In the genomic region with DNA sequence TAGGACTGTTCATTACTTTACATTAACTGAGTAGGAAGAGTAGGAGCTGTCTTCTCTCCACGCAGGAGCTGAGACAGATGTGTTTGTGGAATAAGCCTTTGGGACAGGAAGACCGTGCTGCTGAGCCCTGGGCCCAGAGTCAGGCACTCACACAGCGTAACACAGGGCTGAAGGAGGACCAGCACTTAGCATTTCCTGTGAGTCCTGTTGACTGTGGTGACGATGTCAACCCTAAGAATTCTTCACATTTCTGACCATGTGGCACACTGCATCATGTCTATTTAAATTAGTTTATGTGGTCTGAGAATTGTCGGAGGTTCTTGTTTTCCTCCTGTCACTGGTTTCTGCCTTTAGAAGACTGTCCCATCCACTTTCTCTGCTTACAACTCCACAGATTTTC, we compare ENCODE assay signal across 8 cellular contexts.
A peak's percentile ranks its signal among the peaks of the same experiment; 100 is the strongest.
DNase-seq lines count a peak whose midpoint lies in the region; ATAC-seq, FAIRE-seq and TF ChIP-seq lines count a peak whose summit lies in the region.

No MANE protein-coding gene starts in this region.

- no peaks in the 10 kb centered on the region for H4K20me1 ChIP-seq in HepG2 (ENCODE audit: insufficient read depth, low read length)

- no peak for FAIRE-seq in HepG2 (lab: Jason Lieb, UNC)

- ATAC-seq in right lobe of liver: peak; percentile 56 to 79 (median 75)
- ATAC-seq in HepG2: no peak
- peak; percentile 55 for ATAC-seq in HG03139 (IDR thresholded peaks at IDR 0.05; ENCODE audit: unreplicated experiment)
- no peak for ATAC-seq in left lung

- no peak for TF ChIP-seq POLR2A in right lobe of liver (IDR thresholded peaks at IDR 0.05)
- TF ChIP-seq POLR2A in HepG2 (IDR thresholded peaks at IDR 0.05; ENCODE audit: insufficient read depth in 1 of 2, low read depth in 2 of 2, low read length in 2 of 2): no peak
- peak in 1 of 4 donors; percentile 19 for TF ChIP-seq POLR2A in esophagus squamous epithelium (IDR thresholded peaks at IDR 0.05)

- H3K4me2 ChIP-seq in HepG2 (ENCODE audit: low read depth, low read length): no peak overlapping the region

- H3K9me3 ChIP-seq in right lobe of liver (no peaks in the 10 kb centered on the region), HepG2 (ENCODE audit: low read length) (no peaks in the 10 kb centered on the region), esophagus squamous epithelium (no peaks in the 10 kb centered on the region), left lung (no peaks in the 10 kb centered on the region), tibial artery (no peaks in the 10 kb centered on the region)

- H3K79me2 ChIP-seq in HepG2 (ENCODE audit: insufficient read depth, low read length): no peaks in the 10 kb centered on the region

- no peaks in the 10 kb centered on the region for H3K36me3 ChIP-seq in right lobe of liver
- H3K36me3 ChIP-seq in HepG2 (replicated peaks in 1 of 2; ENCODE audit: control insufficient read depth in 1 of 2, insufficient read depth in 2 of 2, low read length in 2 of 2): peaks cover 0 to 2% of the 10 kb centered on the region in 2 experiments; a peak in 3 of 5 replicates
- H3K36me3 ChIP-seq in esophagus squamous epithelium: peaks cover 0 to 12% (median 0%) of the 10 kb centered on the region in 3 donors
- peaks cover 0 to 15% of the 10 kb centered on the region in 2 donors for H3K36me3 ChIP-seq in left lung
- peaks cover 0 to 8% (median 0%) of the 10 kb centered on the region in 3 donors for H3K36me3 ChIP-seq in tibial artery

- TF ChIP-seq EP300 in HepG2 (IDR thresholded peaks at IDR 0.05; ENCODE audit: low read depth in 2 of 2, low read length in 2 of 2) (no peak), HepG2 (CRISPR knock-in tag; IDR thresholded peaks at IDR 0.05; ENCODE audit: borderline replicate concordance) (no peak)

- in situ Hi-C loops in HepG2 (cut with HindIII; ENCODE audit: extremely low pct_ligation_motif_present, low pct_unique_long_range_greater_than_20kb): no loop called here

- no peaks in the 10 kb centered on the region for H3K27me3 ChIP-seq in right lobe of liver
- H3K27me3 ChIP-seq in HepG2 (ENCODE audit: control insufficient read depth in 1 of 2, insufficient read depth in 2 of 2, low read length in 2 of 2): no peaks in the 10 kb centered on the region
- H3K27me3 ChIP-seq in esophagus squamous epithelium: no peaks in the 10 kb centered on the region
- no peaks in the 10 kb centered on the region for H3K27me3 ChIP-seq in left lung
- H3K27me3 ChIP-seq in tibial artery: no peaks in the 10 kb centered on the region

- no peak overlapping the region for H3K27ac ChIP-seq in right lobe of liver
- H3K27ac ChIP-seq in HepG2 (ENCODE audit: extremely low read length, insufficient read depth, low read length): no peak overlapping the region
- H3K27ac ChIP-seq in esophagus squamous epithelium: no peak overlapping the region
- no peak overlapping the region for H3K27ac ChIP-seq in left lung
- H3K27ac ChIP-seq in tibial artery: no peak overlapping the region

- WGBS in right lobe of liver (ENCODE audit: insufficient coverage, low coverage, low lambda C conversion rate, missing lambda C conversion rate): 75% methylated on average over 5 of the region's 5 CpGs
- 96% methylated on average over 3 of the region's 5 CpGs for WGBS in HepG2 (ENCODE audit: low lambda C conversion rate)
- WGBS in esophagus squamous epithelium, 2 donors: 74 to 84% methylated on average over 5 of the region's 5 CpGs

- no peak overlapping the region for H3K4me3 ChIP-seq in right lobe of liver
- H3K4me3 ChIP-seq in HepG2 (replicated peaks in 1 of 3; ENCODE audit: insufficient read depth in 1 of 3, low read depth in 2 of 3, low read length in 3 of 3): no peak overlapping the region
- H3K4me3 ChIP-seq in choroid plexus epithelial cell (ENCODE audit: low read depth, low read length): no peak overlapping the region
- H3K4me3 ChIP-seq in esophagus squamous epithelium: no peak overlapping the region
- no peak overlapping the region for H3K4me3 ChIP-seq in left lung
- H3K4me3 ChIP-seq in tibial artery: no peak overlapping the region

- H3K4me1 ChIP-seq in right lobe of liver (peaks cover 0 to 3% (median 0%) of the 10 kb centered on the region in 4 donors), HepG2 (ENCODE audit: insufficient read depth, low read length) (no peaks in the 10 kb centered on the region), esophagus squamous epithelium (peaks cover 0 to 24% (median 13%) of the 10 kb centered on the region in 3 donors), left lung (peaks cover 0 to 24% of the 10 kb centered on the region in 2 donors), tibial artery (peaks cover 0 to 11% (median 2%) of the 10 kb centered on the region in 4 donors)

- no peak overlapping the region for H2AFZ ChIP-seq in HepG2 (ENCODE audit: low read length)

- no TSS peak for BruUV-seq in HepG2 (replicated peaks; lab: Mats Ljungman, UMichigan)

- POLR2A ChIA-PET in HepG2 (lab: Yijun Ruan, JAX): no interaction called here

- no peak for TF ChIP-seq RAD21 in HepG2 (CRISPR knock-in tag; IDR thresholded peaks at IDR 0.05)

- CTCF ChIA-PET in HepG2 (lab: Yijun Ruan, JAX; ENCODE audit: low intra/inter-chr PET ratio, low total read pairs): no interaction called here

- intact Hi-C loops in right lobe of liver (cut with DNase I) (no loop called here), HepG2 (cut with micrococcal nuclease; ENCODE audit: unreplicated experiment) (no loop called here), esophagus squamous epithelium (cut with DNase I) (no loop called here), left lung (cut with DNase I) (no loop called here), posterior vena cava (cut with DNase I) (no loop called here), tibial artery (cut with DNase I; ENCODE audit: low total_unique reads) (no loop called here)

- DNase-seq in right lobe of liver: no peak
- no peak for DNase-seq in HepG2 (ENCODE audit: low spot score)
- DNase-seq in choroid plexus epithelial cell (ENCODE audit: low read depth): peak; percentile 48
- DNase-seq in esophagus squamous epithelium (lab: John Stamatoyannopoulos, UW): no peak
- no peak for DNase-seq in left lung
- no peak for DNase-seq in posterior vena cava (ENCODE audit: low spot score)
- no peak for DNase-seq in tibial artery

- no peak overlapping the region for H3K9ac ChIP-seq in HepG2 (ENCODE audit: insufficient read depth, low read depth, low read length)

- TF ChIP-seq CTCF in right lobe of liver (IDR thresholded peaks at IDR 0.05): no peak
- no peak for TF ChIP-seq CTCF in HepG2 (CRISPR knock-in tag; IDR thresholded peaks at IDR 0.05)
- no peak for TF ChIP-seq CTCF in choroid plexus epithelial cell (conservative IDR thresholded peaks at IDR 0.05; ENCODE audit: low read depth, low read length)
- no peak for TF ChIP-seq CTCF in esophagus squamous epithelium (IDR thresholded peaks at IDR 0.05)
- no peak for TF ChIP-seq CTCF in left lung (IDR thresholded peaks at IDR 0.05)
- TF ChIP-seq CTCF in tibial artery (IDR thresholded peaks at IDR 0.05): no peak

TF ChIP-seq in HepG2, 621 proteins besides CTCF, POLR2A, EP300 and RAD21 (continues in another document):
- TF ChIP-seq TCF12 (IDR thresholded peaks at IDR 0.05): no peak
- no peak for TF ChIP-seq TCF12 (CRISPR knock-in tag; IDR thresholded peaks at IDR 0.05)
- TF ChIP-seq TAF1 (CRISPR knock-in tag; IDR thresholded peaks at IDR 0.05): no peak
- TF ChIP-seq NFAT5 (CRISPR knock-in tag; IDR thresholded peaks at IDR 0.05): no peak
- TF ChIP-seq RBAK (CRISPR knock-in tag; IDR thresholded peaks at IDR 0.05): no peak
- no peak for TF ChIP-seq ZNF20 (CRISPR knock-in tag; IDR thresholded peaks at IDR 0.05)
- no peak for TF ChIP-seq FOXO1 (CRISPR knock-in tag; IDR thresholded peaks at IDR 0.05)
- no peak for TF ChIP-seq ZNF841 (CRISPR knock-in tag; IDR thresholded peaks at IDR 0.05; ENCODE audit: borderline replicate concordance)
- no peak for TF ChIP-seq NPAS2 (CRISPR knock-in tag; IDR thresholded peaks at IDR 0.05; ENCODE audit: borderline replicate concordance)
- TF ChIP-seq ZNF883 (CRISPR knock-in tag; IDR thresholded peaks at IDR 0.05; ENCODE audit: not compliant biosample characterization): no peak

Comparison
In these comparisons a context has a peak if more than half of its experiments do, and no peak if none do; other contexts are left out.
1. ATAC-seq: peak in right lobe of liver (4 of 4) and HG03139 (single experiment); none in HepG2 (single experiment) and left lung (single experiment).